Comparison of ENCODE assay signal across 13 cellular contexts in genomic region chr14:103204852-103205540, GRCh38.
DNase-seq lines count a peak whose midpoint lies in the region; ATAC-seq, FAIRE-seq and TF ChIP-seq lines count a peak whose summit lies in the region.
"Had no signal": no experiment of that assay in that cellular context is flagged by ENCODE, and none has a peak within 500 bp of the region (broad histone marks: within the 10 kb centered on the region; RNA-seq: fewer than 3 reads in every experiment).

No MANE protein-coding gene starts in this region.

- TF ChIP-seq CTCF in HCT116 (IDR thresholded peaks at IDR 0.05 in 2 of 3, conservative IDR thresholded peaks at IDR 0.05 in 1 of 3; ENCODE audit: borderline replicate concordance in 1 of 3, insufficient read depth in 1 of 3, low read depth in 2 of 3, low read length in 2 of 3) (no peak), fibroblast of villous mesenchyme (IDR thresholded peaks at IDR 0.05; ENCODE audit: insufficient read depth, low read depth, low read length) (no peak), thyroid gland (IDR thresholded peaks at IDR 0.05) (no peak), pancreas (IDR thresholded peaks at IDR 0.05) (no peak)

- no peak for TF ChIP-seq POLR2A in HCT116 (IDR thresholded peaks at IDR 0.05; ENCODE audit: borderline replicate concordance, extremely low read depth, insufficient read depth, insufficient read length)
- no peak for TF ChIP-seq POLR2A in thyroid gland (IDR thresholded peaks at IDR 0.05)

- RAD21 ChIA-PET in HCT116 (lab: Charles Lee; ENCODE audit: low non-redundant PET in 1 of 2, low total read pairs in 2 of 2, uncharacterized antibody in 2 of 2, unreplicated experiment in 2 of 2), result no interaction called here

- peaks cover 2 to 33% (median 27%) of the 10 kb centered on the region in 8 donors for H3K9me3 Mint-ChIP-seq in CD4-positive, alpha-beta memory T cell

- ATAC-seq in HCT116, result no peak
- ATAC-seq in pancreas, result no peak
- ATAC-seq in HG02798 (IDR thresholded peaks at IDR 0.05; ENCODE audit: poor library complexity, unreplicated experiment), result no peak
- ATAC-seq: CD8-positive, alpha-beta T cell had no signal

- no peaks in the 10 kb centered on the region for H3K9me2 ChIP-seq in HCT116 (ENCODE audit: insufficient read depth)

- no TSS peak for BruUV-seq in HCT116 (replicated peaks; lab: Mats Ljungman, UMichigan)

- DNase-seq in HCT116 (ENCODE audit: low read depth, low spot score) (peak; percentile 40), adipocyte (ENCODE audit: low read depth) (peak; percentile 47), fibroblast of villous mesenchyme (ENCODE audit: low read depth) (peak; percentile 90), thyroid gland (no peak), pancreas (no peak)
- no peak for DNase-seq in CD4-positive, alpha-beta memory T cell
- DNase-seq: activated effector memory CD4-positive, alpha-beta T cell treated with anti-CD3 and anti-CD28 coated beads, Interleukin-2, amount 50 U/mL, for 16 hours; CD8-positive, alpha-beta T cell; H9; NCI-H187 treated with DMSO at 0.1 percent for 48 hours had no signal

- H3K4me2 ChIP-seq in HCT116 (ENCODE audit: low read length), result no peak overlapping the region
- H3K4me2 ChIP-seq: KMS-11 had no signal

- H3K9ac ChIP-seq in HCT116 (ENCODE audit: low read length) (no peak overlapping the region), adipocyte (ENCODE audit: low read length) (peak overlapping the region; percentile 18)
- H3K9ac ChIP-seq: KMS-11 had no signal

- no peak overlapping the region for H2AFZ ChIP-seq in HCT116 (ENCODE audit: low read depth, low read length, poor library complexity, severe bottlenecking)

- POLR2A ChIA-PET in HCT116 (lab: Charles Lee), result no interaction called here
- POLR2A ChIA-PET in CD4-positive, alpha-beta memory T cell (lab: Charles Lee; ENCODE audit: partially characterized antibody), result no interaction called here

- H4K20me1 ChIP-seq in HCT116 (ENCODE audit: insufficient read depth), result no peaks in the 10 kb centered on the region

- H3K9me3 ChIP-seq in HCT116 (ENCODE audit: control insufficient read depth in 1 of 2, insufficient read depth in 1 of 2, low read depth in 1 of 2, low read length in 2 of 2) (peaks cover 10 to 25% of the 10 kb centered on the region in 2 experiments; a peak in 2 of 4 replicates), adipocyte (ENCODE audit: control insufficient read depth, low read length) (no peaks in the 10 kb centered on the region), thyroid gland (no peaks in the 10 kb centered on the region), pancreas (no peaks in the 10 kb centered on the region)
- H3K9me3 ChIP-seq in CD4-positive, alpha-beta memory T cell (ENCODE audit: control insufficient read depth in 1 of 2, low read length in 2 of 2), result peaks cover 0 to 8% of the 10 kb centered on the region in 2 donors
- H3K9me3 ChIP-seq: prostate gland had no signal

- no peak overlapping the region for H3K4me3 Mint-ChIP-seq in CD4-positive, alpha-beta memory T cell
- H3K4me3 Mint-ChIP-seq: CD8-positive, alpha-beta T cell; H9 had no signal

- no peak for TF ChIP-seq RAD21 in HCT116 (IDR thresholded peaks at IDR 0.05; ENCODE audit: low read depth)

- H3K27ac ChIP-seq in HCT116 (ENCODE audit: low read depth, low read length) (no peak overlapping the region), thyroid gland (peak overlapping the region in 2 of 3 donors; percentile 69 to 93), pancreas (no peak overlapping the region)
- H3K27ac ChIP-seq in CD4-positive, alpha-beta memory T cell (ENCODE audit: low read depth, low read length), result no peak overlapping the region
- H3K27ac ChIP-seq: KMS-11 had no signal

- H3K36me3 ChIP-seq in HCT116 (ENCODE audit: control insufficient read depth in 1 of 2, insufficient read depth in 2 of 2, low read length in 2 of 2), result no peaks in the 10 kb centered on the region
- H3K36me3 ChIP-seq in adipocyte (ENCODE audit: control insufficient read depth, insufficient read depth, low read length, severe bottlenecking), result no peaks in the 10 kb centered on the region
- no peaks in the 10 kb centered on the region for H3K36me3 ChIP-seq in thyroid gland
- no peaks in the 10 kb centered on the region for H3K36me3 ChIP-seq in pancreas
- H3K36me3 ChIP-seq in CD4-positive, alpha-beta memory T cell (ENCODE audit: insufficient read depth, low read length), result no peaks in the 10 kb centered on the region
- H3K36me3 ChIP-seq: prostate gland had no signal

- H3K27me3 ChIP-seq in HCT116 (ENCODE audit: insufficient read depth, low read length), result no peaks in the 10 kb centered on the region
- H3K27me3 ChIP-seq in adipocyte (replicated peaks; ENCODE audit: control insufficient read depth, insufficient read depth, low read length), result no peaks in the 10 kb centered on the region
- H3K27me3 ChIP-seq in thyroid gland, result no peaks in the 10 kb centered on the region
- H3K27me3 ChIP-seq in pancreas, result no peaks in the 10 kb centered on the region
- H3K27me3 ChIP-seq in CD4-positive, alpha-beta memory T cell (ENCODE audit: insufficient read depth, low read length), result peaks cover 4% of the 10 kb centered on the region

- no peaks in the 10 kb centered on the region for H3K79me2 ChIP-seq in HCT116 (ENCODE audit: insufficient read depth, low read length)

- H3K36me3 Mint-ChIP-seq in CD4-positive, alpha-beta memory T cell, result peaks cover 4 to 8% of the 10 kb centered on the region in 2 donors

- CTCF ChIA-PET in HCT116 (lab: Charles Lee), result interaction anchor here (0.7 kb wide), 1 partner anchor 933 kb away, joined by 4 read pairs; no protein-coding TSS in a partner anchor
- CTCF ChIA-PET in CD4-positive, alpha-beta memory T cell (lab: Charles Lee; ENCODE audit: partially characterized antibody), result interaction anchor here (0.6 to 1.0 kb wide), 3 partner anchors 21 to 100 kb away, joined by 3 read pairs; no protein-coding TSS in a partner anchor

- FAIRE-seq in pancreas (lab: Jason Lieb, UNC), result no peak

- WGBS in thyroid gland, 2 donors, result 84 to 88% methylated on average over 5 of the region's 5 CpGs
- 47 to 52% methylated on average over 5 of the region's 5 CpGs for WGBS in pancreas, 2 donors

- peaks cover 23% of the 10 kb centered on the region in 2 donors for H3K27me3 Mint-ChIP-seq in CD4-positive, alpha-beta memory T cell

- H3K4me1 ChIP-seq in HCT116 (ENCODE audit: control insufficient read depth in 1 of 2, insufficient read depth in 2 of 2, low read length in 2 of 2) (no peaks in the 10 kb centered on the region), adipocyte (ENCODE audit: control insufficient read depth, insufficient read depth, low read length) (peaks cover 43% of the 10 kb centered on the region), thyroid gland (peaks cover 21 to 25% of the 10 kb centered on the region in 2 donors), pancreas (no peaks in the 10 kb centered on the region)
- no peaks in the 10 kb centered on the region for H3K4me1 ChIP-seq in CD4-positive, alpha-beta memory T cell (ENCODE audit: insufficient read depth, low read length)
- H3K4me1 ChIP-seq: prostate gland had no signal

- peaks cover 0 to 5% (median under 1%) of the 10 kb centered on the region in 4 donors for H3K4me1 Mint-ChIP-seq in CD4-positive, alpha-beta memory T cell

- H3K4me3 ChIP-seq in HCT116 (replicated peaks in 1 of 2; ENCODE audit: low read depth in 1 of 2, low read length in 2 of 2) (no peak overlapping the region), adipocyte (ENCODE audit: low read length) (peak overlapping the region; percentile 49), fibroblast of villous mesenchyme (ENCODE audit: low read depth, low read length) (peak overlapping the region; percentile 91), thyroid gland (replicated peaks in 1 of 3) (no peak overlapping the region), pancreas (no peak overlapping the region)
- H3K4me3 ChIP-seq in CD4-positive, alpha-beta memory T cell (ENCODE audit: low read length in 2 of 2), result no peak overlapping the region
- H3K4me3 ChIP-seq: prostate gland had no signal

- H3K27ac Mint-ChIP-seq in CD4-positive, alpha-beta memory T cell, result no peak overlapping the region
- H3K27ac Mint-ChIP-seq: CD8-positive, alpha-beta T cell; H9 had no signal

- intact Hi-C loops in HCT116 (cut with micrococcal nuclease) (no loop called here), thyroid gland (cut with DNase I) (no loop called here), pancreas (cut with DNase I) (no loop called here)
- intact Hi-C loops in CD4-positive, alpha-beta memory T cell (cut with micrococcal nuclease), result no loop called here

TF ChIP-seq in HCT116, 20 proteins besides CTCF, POLR2A, EP300 and RAD21:
- peak; percentile 97 for TF ChIP-seq CBX3 (IDR thresholded peaks at IDR 0.05; ENCODE audit: low read depth)
- TF ChIP-seq SP1 (IDR thresholded peaks at IDR 0.05; ENCODE audit: low read depth), result no peak

Comparison
In these comparisons a context has a peak if more than half of its experiments do, and no peak if none do; other contexts are left out.
1. DNase-seq: peak in HCT116 (single experiment), adipocyte (single experiment) and fibroblast of villous mesenchyme (single experiment); none in thyroid gland (0 of 2), pancreas (0 of 6) and CD4-positive, alpha-beta memory T cell (0 of 5).
2. H3K27ac ChIP-seq: peak in thyroid gland (2 of 3); none in HCT116 (single experiment), pancreas (0 of 4) and CD4-positive, alpha-beta memory T cell (single experiment).
3. H3K4me3 ChIP-seq: peak in adipocyte (single experiment) and fibroblast of villous mesenchyme (single experiment); none in HCT116 (0 of 2), thyroid gland (0 of 3), pancreas (0 of 4) and CD4-positive, alpha-beta memory T cell (0 of 2).